16 cellular contexts compared by ENCODE assay signal in the genomic region with DNA sequence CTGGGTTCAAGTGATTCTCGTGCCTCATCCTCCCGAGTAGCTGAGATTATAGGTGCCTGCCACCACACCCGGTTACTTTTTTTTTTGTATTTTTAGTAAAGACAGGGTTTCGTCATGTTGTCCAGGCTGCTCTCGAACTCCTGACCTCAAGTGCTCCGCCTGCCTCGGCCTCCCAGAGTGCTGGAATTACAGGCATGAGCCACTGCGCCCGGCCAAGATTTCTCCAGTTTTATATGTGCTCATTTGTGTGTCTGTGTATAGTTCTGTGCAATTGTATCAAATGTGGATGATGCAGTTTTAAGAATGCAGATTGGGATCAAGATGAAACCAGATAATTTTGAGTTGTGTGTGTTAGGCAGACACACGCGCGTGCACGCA.
DNase-seq lines count a peak whose midpoint lies in the region; ATAC-seq, FAIRE-seq and TF ChIP-seq lines count a peak whose summit lies in the region.
"Had no signal": no experiment of that assay in that cellular context is flagged by ENCODE, and none has a peak within 500 bp of the region (broad histone marks: within the 10 kb centered on the region; RNA-seq: fewer than 3 reads in every experiment).

No MANE protein-coding gene starts in this region.

- no peak overlapping the region for H3K27ac Mint-ChIP-seq in activated naive CD4-positive, alpha-beta T cell treated with anti-CD3 and anti-CD28 coated beads, Interleukin-2, amount 50 U/mL, for 24 hours
- no peak overlapping the region for H3K27ac Mint-ChIP-seq in activated naive CD4-positive, alpha-beta T cell treated with anti-CD3 and anti-CD28 coated beads, Interleukin-2, amount 10 ng/mL, durations not matched to agents 7 days and 5 days

- H3K36me3 ChIP-seq in ascending aorta (peaks cover 0 to under 1% of the 10 kb centered on the region in 2 donors), kidney (ENCODE audit: control insufficient read depth in 1 of 2, insufficient read depth in 2 of 2, low read length in 2 of 2) (no peaks in the 10 kb centered on the region), thyroid gland (no peaks in the 10 kb centered on the region)
- H3K36me3 ChIP-seq: adrenal gland had no signal

- H3K9me3 Mint-ChIP-seq in activated naive CD4-positive, alpha-beta T cell treated with anti-CD3 and anti-CD28 coated beads, Interleukin-2, amount 50 U/mL, for 24 hours: no peaks in the 10 kb centered on the region
- peaks cover 3% of the 10 kb centered on the region for H3K9me3 Mint-ChIP-seq in activated naive CD4-positive, alpha-beta T cell treated with anti-CD3 and anti-CD28 coated beads, Interleukin-2, amount 10 ng/mL, durations not matched to agents 7 days and 5 days

- TF ChIP-seq CTCF in ascending aorta (IDR thresholded peaks at IDR 0.05): no peak
- no peak for TF ChIP-seq CTCF in kidney (IDR thresholded peaks at IDR 0.05; ENCODE audit: borderline replicate concordance, extremely low read depth, insufficient read depth)
- TF ChIP-seq CTCF in thyroid gland (IDR thresholded peaks at IDR 0.05): no peak

- DNase-seq in activated naive CD4-positive, alpha-beta T cell treated with anti-CD3 and anti-CD28 coated beads, Interleukin-2, amount 10 ng/mL, durations not matched to agents 7 days and 5 days: no peak
- peak in 1 of 2 donors; percentile 63 for DNase-seq in ascending aorta (ENCODE audit: low spot score in 2 of 2)
- DNase-seq in kidney: peak; percentile 83
- no peak for DNase-seq in thyroid gland
- DNase-seq in superior temporal gyrus (ENCODE audit: extremely low spot score): no peak
- DNase-seq: activated CD4-positive, alpha-beta T cell treated with anti-CD3 and anti-CD28 coated beads, Interleukin-2, amount 50 U/mL, for 48 hours; activated T-cell treated with anti-CD3 and anti-CD28 coated beads, Interleukin-2, amount 50 U/mL, for 48 hours; adrenal gland; glutamatergic neuron; NCI-H524 treated with DMSO at 0.1 percent for 48 hours; retina had no signal

- CTCF ChIA-PET in activated naive CD4-positive, alpha-beta T cell treated with anti-CD3 and anti-CD28 coated beads, Interleukin-2, amount 10 ng/mL, durations not matched to agents 7 days and 5 days (lab: Charles Lee): no interaction called here

- TF ChIP-seq POLR2A in thyroid gland (IDR thresholded peaks at IDR 0.05): no peak

- peak overlapping the region; percentile 13 to 51 for H3K27ac ChIP-seq in ascending aorta
- peak overlapping the region in 1 of 2 donors; percentile 7 for H3K27ac ChIP-seq in kidney (ENCODE audit: low read depth in 2 of 2, low read length in 2 of 2)
- H3K27ac ChIP-seq in thyroid gland: peak overlapping the region in 2 of 3 donors; percentile 7 to 34

- no peak for ATAC-seq in HG02623 (IDR thresholded peaks at IDR 0.05; ENCODE audit: unreplicated experiment)
- no peak for ATAC-seq in HG03108 (IDR thresholded peaks at IDR 0.05; ENCODE audit: unreplicated experiment)

- H3K9me3 ChIP-seq in ascending aorta: no peaks in the 10 kb centered on the region
- no peaks in the 10 kb centered on the region for H3K9me3 ChIP-seq in kidney (ENCODE audit: control insufficient read depth in 1 of 2, low read length in 2 of 2)
- H3K9me3 ChIP-seq in thyroid gland: no peaks in the 10 kb centered on the region
- H3K9me3 ChIP-seq: adrenal gland had no signal

- intact Hi-C loops in ascending aorta (cut with DNase I): loop anchor here (10.0 kb wide), 1 partner anchor 227 kb away; no protein-coding TSS in a partner anchor
- intact Hi-C loops in kidney (cut with DNase I): no loop called here
- intact Hi-C loops in thyroid gland (cut with DNase I): no loop called here

- H3K36me3 Mint-ChIP-seq in activated naive CD4-positive, alpha-beta T cell treated with anti-CD3 and anti-CD28 coated beads, Interleukin-2, amount 50 U/mL, for 24 hours: peaks cover 8% of the 10 kb centered on the region
- H3K36me3 Mint-ChIP-seq in activated naive CD4-positive, alpha-beta T cell treated with anti-CD3 and anti-CD28 coated beads, Interleukin-2, amount 10 ng/mL, durations not matched to agents 7 days and 5 days: peaks cover 15% of the 10 kb centered on the region

- H3K9ac ChIP-seq in kidney (ENCODE audit: low read length in 2 of 2): no peak overlapping the region

- no peak for FAIRE-seq in kidney (lab: Jason Lieb, UNC)
- FAIRE-seq: A204.1 had no signal

- H3K4me1 ChIP-seq in ascending aorta: peaks cover 8 to 41% of the 10 kb centered on the region in 2 donors
- no peaks in the 10 kb centered on the region for H3K4me1 ChIP-seq in kidney (ENCODE audit: control insufficient read depth in 1 of 2, insufficient read depth in 1 of 2, low read depth in 1 of 2, low read length in 2 of 2)
- H3K4me1 ChIP-seq in thyroid gland: peaks cover 26 to 41% of the 10 kb centered on the region in 2 donors

- H3K27me3 Mint-ChIP-seq in activated naive CD4-positive, alpha-beta T cell treated with anti-CD3 and anti-CD28 coated beads, Interleukin-2, amount 50 U/mL, for 24 hours: no peaks in the 10 kb centered on the region
- no peaks in the 10 kb centered on the region for H3K27me3 Mint-ChIP-seq in activated naive CD4-positive, alpha-beta T cell treated with anti-CD3 and anti-CD28 coated beads, Interleukin-2, amount 10 ng/mL, durations not matched to agents 7 days and 5 days
- H3K27me3 Mint-ChIP-seq: CD4-positive, CD25-positive, alpha-beta regulatory T cell had no signal

- H3K4me3 Mint-ChIP-seq in activated naive CD4-positive, alpha-beta T cell treated with anti-CD3 and anti-CD28 coated beads, Interleukin-2, amount 50 U/mL, for 24 hours: peak overlapping the region; percentile 7
- no peak overlapping the region for H3K4me3 Mint-ChIP-seq in activated naive CD4-positive, alpha-beta T cell treated with anti-CD3 and anti-CD28 coated beads, Interleukin-2, amount 10 ng/mL, durations not matched to agents 7 days and 5 days

- 63 to 68% methylated on average over 13 of the region's 13 CpGs for WGBS in thyroid gland, 2 donors

- H3K27me3 ChIP-seq in ascending aorta (no peaks in the 10 kb centered on the region), thyroid gland (no peaks in the 10 kb centered on the region)
- H3K27me3 ChIP-seq: adrenal gland had no signal

- H3K4me3 ChIP-seq in ascending aorta (no peak overlapping the region), kidney (ENCODE audit: low read length in 2 of 2) (no peak overlapping the region), thyroid gland (replicated peaks in 1 of 3) (no peak overlapping the region)
- H3K4me3 ChIP-seq: adrenal gland had no signal

- H3K4me1 Mint-ChIP-seq in activated naive CD4-positive, alpha-beta T cell treated with anti-CD3 and anti-CD28 coated beads, Interleukin-2, amount 50 U/mL, for 24 hours: peaks cover 55% of the 10 kb centered on the region
- peaks cover 18% of the 10 kb centered on the region for H3K4me1 Mint-ChIP-seq in activated naive CD4-positive, alpha-beta T cell treated with anti-CD3 and anti-CD28 coated beads, Interleukin-2, amount 10 ng/mL, durations not matched to agents 7 days and 5 days
